In the genomic region with DNA sequence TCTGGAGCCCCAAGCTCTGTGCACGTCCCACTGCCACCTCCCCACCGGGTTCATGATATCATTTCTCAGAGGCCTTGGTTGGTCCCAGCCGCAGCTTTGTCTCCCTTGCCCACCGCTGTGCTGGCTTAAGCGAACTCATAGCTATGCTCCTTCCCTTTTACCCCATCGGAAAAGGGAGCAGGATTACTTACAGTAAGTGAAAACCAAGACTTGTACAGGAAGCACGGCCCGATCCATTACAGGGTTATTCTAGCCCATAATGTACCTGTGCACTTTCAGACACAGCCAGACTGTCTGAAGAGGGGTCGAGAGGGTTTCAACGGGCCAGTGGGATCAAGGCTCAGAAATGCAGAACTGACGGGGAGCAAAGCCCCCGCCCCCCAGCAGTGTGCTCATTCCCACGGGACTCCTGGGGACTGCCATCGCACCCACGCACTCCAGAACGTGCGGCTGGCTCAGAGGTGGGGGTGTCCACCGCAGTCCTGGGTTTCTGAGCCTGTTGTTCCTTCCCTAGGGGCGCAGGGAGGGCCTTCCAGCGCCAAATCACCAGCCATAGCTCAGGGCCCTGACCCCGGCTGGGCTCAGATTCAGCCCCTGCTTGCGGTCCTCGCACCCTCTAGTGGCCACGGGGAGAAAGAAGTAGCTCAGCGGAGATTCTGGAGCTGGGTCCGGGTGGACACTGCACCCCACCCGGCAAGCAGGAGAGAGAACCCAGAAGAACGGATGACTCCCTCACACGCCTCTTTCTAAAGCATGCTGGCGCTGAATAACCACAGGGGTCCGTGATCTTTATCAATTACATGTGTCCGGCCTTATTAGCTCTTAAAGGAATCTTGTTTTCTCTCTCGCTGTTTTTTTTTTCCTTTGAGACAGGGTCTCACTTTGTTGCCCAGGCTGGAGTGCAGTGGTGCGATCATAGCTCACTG, we compare ENCODE assay signal across 1 cellular context.
TF ChIP-seq lines count a peak whose summit lies in the region.

No MANE protein-coding gene starts in this region.

TF ChIP-seq in liver, 16 proteins besides CTCF, POLR2A, EP300 and RAD21 (continued from another document):
- TF ChIP-seq, protein P1, sequence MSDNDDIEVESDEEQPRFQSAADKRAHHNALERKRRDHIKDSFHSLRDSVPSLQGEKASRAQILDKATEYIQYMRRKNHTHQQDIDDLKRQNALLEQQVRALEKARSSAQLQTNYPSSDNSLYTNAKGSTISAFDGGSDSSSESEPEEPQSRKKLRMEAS (IDR thresholded peaks at IDR 0.05): no peak
- TF ChIP-seq FOXA1 (IDR thresholded peaks at IDR 0.05) (no peak), RXRA (IDR thresholded peaks at IDR 0.05) (peak; percentile 27 to 62)
